In genomic region chr4:18670034-18670433, GRCh38 we compare ENCODE assay signal across 11 cellular contexts.
"Had no signal": no experiment of that assay in that cellular context is flagged by ENCODE, and none has a peak within 500 bp of the region (broad histone marks: within the 10 kb centered on the region; RNA-seq: fewer than 3 reads in every experiment).

No MANE protein-coding gene starts in this region.

- H3K36me3 ChIP-seq: HAP-1 had no signal

- H3K9me3 Mint-ChIP-seq: HFFc6 had no signal

- H3K4me2 ChIP-seq: GM23338 had no signal

- H3K4me3 ChIP-seq: GM23248, GM23338, HAP-1 had no signal

- H3K4me1 Mint-ChIP-seq: GM23338, H9 had no signal

- H3K9ac ChIP-seq: GM23248 had no signal

- H3K4me1 ChIP-seq: HAP-1 had no signal

- H2AFZ ChIP-seq: GM23248, GM23338 had no signal

- H3K27ac ChIP-seq: GM23248 had no signal

- H3K27ac Mint-ChIP-seq: GM23338, H9, HFFc6 had no signal

- ATAC-seq: GM23338, HCT116 had no signal

- H3K4me3 Mint-ChIP-seq: GM23338, H9, HFFc6 had no signal

- H3K9me3 ChIP-seq: HAP-1 had no signal

- DNase-seq: GM23248, GOT3, H7, H9, HCEC 1CT, HFFc6 had no signal

- FAIRE-seq: H1, H54 had no signal
